8 cellular contexts compared by ENCODE assay signal in the genomic region with DNA sequence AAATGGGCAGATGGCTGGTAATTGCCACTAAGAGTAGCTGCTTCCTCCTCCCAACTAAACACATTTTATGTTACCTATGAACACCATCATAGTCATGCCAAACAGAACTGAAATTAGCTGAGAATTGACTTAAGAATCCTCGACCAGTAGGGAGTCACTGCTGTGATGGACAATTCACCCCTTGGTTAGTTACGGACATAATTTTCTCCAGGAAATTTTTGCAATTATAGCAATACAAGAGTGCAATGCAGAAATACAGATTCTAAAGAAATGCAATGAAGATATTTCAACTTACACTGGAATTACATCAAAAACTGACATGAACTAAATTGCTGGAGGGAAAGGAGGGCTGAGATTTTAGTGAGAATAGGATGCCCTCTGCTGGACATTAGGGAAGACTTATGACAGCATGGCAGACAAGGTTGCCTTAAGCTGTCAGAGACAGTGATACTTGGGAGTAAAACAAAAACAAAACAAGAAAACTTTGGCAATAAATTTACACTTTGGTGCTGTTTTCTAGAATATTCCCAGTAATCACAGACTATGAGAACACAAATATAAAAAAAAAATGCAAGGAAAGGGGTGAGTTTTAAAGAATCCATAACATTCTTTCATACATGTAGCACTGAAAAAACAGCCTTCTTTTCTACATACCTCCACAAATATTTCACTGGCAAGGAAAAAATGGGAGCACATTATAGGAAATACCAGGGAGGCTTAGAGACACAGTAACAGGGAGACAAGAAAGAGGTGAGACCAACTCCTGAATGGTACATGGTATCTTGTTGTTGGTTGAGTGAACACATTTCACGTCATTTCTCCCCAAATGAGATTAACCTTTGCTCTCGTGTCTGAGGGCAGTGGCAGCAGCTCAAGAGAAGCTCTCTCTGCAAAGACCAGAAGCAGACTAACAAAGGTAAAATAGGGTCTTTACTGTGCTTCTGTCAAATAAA. TPM values are rescaled to one million over a fixed set of nuclear protein-coding genes. Genes with fewer than 3 reads are reported as not detected.
DNase-seq lines count a peak whose midpoint lies in the region; ATAC-seq lines count a peak whose summit lies in the region.

No MANE protein-coding gene starts in this region.

- no peaks in the 10 kb centered on the region for H3K9me3 Mint-ChIP-seq in activated naive CD8-positive, alpha-beta T cell treated with anti-CD3 and anti-CD28 coated beads, Interleukin-2, amount 50 U/mL, for 24 hours

- no peak overlapping the region for H3K4me3 Mint-ChIP-seq in activated naive CD8-positive, alpha-beta T cell treated with anti-CD3 and anti-CD28 coated beads, Interleukin-2, amount 50 U/mL, for 24 hours

- no peaks in the 10 kb centered on the region for H3K36me3 Mint-ChIP-seq in activated naive CD8-positive, alpha-beta T cell treated with anti-CD3 and anti-CD28 coated beads, Interleukin-2, amount 50 U/mL, for 24 hours (ENCODE audit: low read depth)

- peak; percentile 60 for ATAC-seq in HG03342 (IDR thresholded peaks at IDR 0.05; ENCODE audit: unreplicated experiment)
- ATAC-seq in activated naive CD8-positive, alpha-beta T cell treated with anti-CD3 and anti-CD28 coated beads, Interleukin-2, amount 50 U/mL, for 24 hours: peak; percentile 79
- peak; percentile 84 to 88 for ATAC-seq in left cardiac atrium
- ATAC-seq in sciatic nerve: peak; percentile 89
- ATAC-seq in HG03025 (IDR thresholded peaks at IDR 0.05; ENCODE audit: low FRiP score, unreplicated experiment): no peak

- peaks cover 5% of the 10 kb centered on the region for H3K4me1 Mint-ChIP-seq in activated naive CD8-positive, alpha-beta T cell treated with anti-CD3 and anti-CD28 coated beads, Interleukin-2, amount 50 U/mL, for 24 hours

- DNase-seq in DMS53 treated with DMSO at 0.1 percent for 48 hours (lab: John Stamatoyannopoulos, UW; ENCODE audit: unreplicated experiment) (peak; percentile 64), GM19238 (ENCODE audit: insufficient read length, low spot score) (peak; percentile 30), NCI-H345 (lab: John Stamatoyannopoulos, UW) (peak; percentile 67), left cardiac atrium (no peak), sciatic nerve (ENCODE audit: low spot score) (no peak)
- DNase-seq in activated naive CD8-positive, alpha-beta T cell treated with anti-CD3 and anti-CD28 coated beads, Interleukin-2, amount 50 U/mL, for 24 hours: no peak

- intact Hi-C loops in left cardiac atrium (cut with DNase I) (loop anchor here (1.0 to 5.0 kb wide), 3 partner anchors 65 to 175 kb away; partner anchors contain the start of gene SIK2 (in 2 of the 2)), sciatic nerve (cut with DNase I) (loop anchor here (5.0 kb wide), 2 partner anchors 175 to 1760 kb away; partner anchors contain the start of gene SIK2)

- H3K27ac Mint-ChIP-seq in activated naive CD8-positive, alpha-beta T cell treated with anti-CD3 and anti-CD28 coated beads, Interleukin-2, amount 50 U/mL, for 24 hours: no peak overlapping the region

- H3K27me3 Mint-ChIP-seq in activated naive CD8-positive, alpha-beta T cell treated with anti-CD3 and anti-CD28 coated beads, Interleukin-2, amount 50 U/mL, for 24 hours: no peaks in the 10 kb centered on the region

RNA-seq across cellular contexts. Expression of gene PPP2R1B, which starts 11.2 kb away (rescaled TPM):
- total RNA-seq in left cardiac atrium (10 to 100 TPM; 30.3 to 37.2 TPM), sciatic nerve (37.7 TPM)

Comparison
In these comparisons a context has a peak if more than half of its experiments do, and no peak if none do; other contexts are left out.
1. DNase-seq: peak in DMS53 treated with DMSO at 0.1 percent for 48 hours (single experiment), GM19238 (single experiment) and NCI-H345 (single experiment); none in activated naive CD8-positive, alpha-beta T cell treated with anti-CD3 and anti-CD28 coated beads, Interleukin-2, amount 50 U/mL, for 24 hours (single experiment), left cardiac atrium (single experiment) and sciatic nerve (single experiment).